In genomic region chr10:29372920-29373319, GRCh38 we compare ENCODE assay signal across 27 cellular contexts.
"Had no signal": no experiment of that assay in that cellular context is flagged by ENCODE, and none has a peak within 500 bp of the region (broad histone marks: within the 10 kb centered on the region; RNA-seq: fewer than 3 reads in every experiment).

No MANE protein-coding gene starts in this region.

- H3K27ac ChIP-seq: colonic mucosa, esophagus muscularis mucosa, foreskin keratinocyte, gastroesophageal sphincter, heart left ventricle, hepatocyte, left lung, ovary, psoas muscle, skin epidermis, thoracic aorta, tibial nerve, upper lobe of right lung, uterus had no signal

- H3K4me3 ChIP-seq: colonic mucosa, esophagus muscularis mucosa, gastroesophageal sphincter, heart left ventricle, hepatocyte, left lung, ovary, psoas muscle, skin epidermis, thoracic aorta, tibial nerve, upper lobe of right lung, uterus had no signal

- H3K36me3 ChIP-seq: colonic mucosa, esophagus muscularis mucosa, gastroesophageal sphincter, heart left ventricle, left lung, ovary, thoracic aorta, tibial nerve, upper lobe of right lung, uterus had no signal

- H3K79me2 ChIP-seq: hepatocyte had no signal

- DNase-seq: colonic mucosa; effector memory CD4-positive, alpha-beta T cell; foreskin keratinocyte; heart left ventricle; kidney; left cardiac atrium; left lung; mesenchymal stem cell; naive thymus-derived CD8-positive, alpha-beta T cell; nephron progenitor cell; nucleus accumbens; ovary; posterior cingulate gyrus; psoas muscle; right cardiac atrium; stimulated activated CD4-positive, alpha-beta T cell treated with anti-CD3 and anti-CD28 coated beads, Interleukin-15, amount 100 ng/mL, for 24 hours; stimulated activated CD4-positive, alpha-beta T cell treated with anti-CD3 and anti-CD28 coated beads, Interleukin-2, amount 100 ng/mL, for 48 hours; stimulated activated naive B cell treated with anti-CD40 and anti-IgM and Interleukin-4, amounts not matched to agents 10 μg/mL and 1 μg/mL and 100 μg/mL, for 72 hours; upper lobe of right lung; uterus had no signal

- H3K4me1 ChIP-seq: colonic mucosa, foreskin keratinocyte, left lung, upper lobe of right lung, uterus had no signal

- H3K9me3 ChIP-seq: colonic mucosa, esophagus muscularis mucosa, gastroesophageal sphincter, heart left ventricle, left lung, ovary, psoas muscle, thoracic aorta, tibial nerve, upper lobe of right lung, uterus had no signal

- H3K27me3 ChIP-seq: colonic mucosa, hepatocyte, ovary, uterus had no signal

- ATAC-seq: foreskin keratinocyte; gastroesophageal sphincter; heart left ventricle; left cardiac atrium; left lung; naive thymus-derived CD8-positive, alpha-beta T cell; psoas muscle; stimulated activated naive B cell treated with anti-CD40 and anti-IgM and Interleukin-4, amounts not matched to agents 10 μg/mL and 1 μg/mL and 100 μg/mL, for 72 hours; upper lobe of right lung had no signal

- FAIRE-seq: endothelial cell of umbilical vein, kidney had no signal

- H3K4me2 ChIP-seq: hepatocyte had no signal

- H2AFZ ChIP-seq: hepatocyte had no signal
